ENCODE assay signal across 16 cellular contexts in genomic region chr15:55999635-56000034, GRCh38.
"Had no signal": no experiment of that assay in that cellular context is flagged by ENCODE, and none has a peak within 500 bp of the region (broad histone marks: within the 10 kb centered on the region; RNA-seq: fewer than 3 reads in every experiment).

No MANE protein-coding gene starts in this region.

- H3K36me3 Mint-ChIP-seq: activated naive CD8-positive, alpha-beta T cell treated with anti-CD3 and anti-CD28 coated beads, Interleukin-2, amount 10 ng/mL, durations not matched to agents 7 days and 5 days; memory B cell; naive thymus-derived CD4-positive, alpha-beta T cell had no signal

- H3K36me3 ChIP-seq: left ventricle myocardium inferior, ovary, spleen, tibial artery, uterus had no signal

- H2AFZ ChIP-seq: hepatocyte had no signal

- H3K27ac ChIP-seq: hepatocyte, left ventricle myocardium inferior, ovary, spleen, tibial artery, uterus had no signal

- ATAC-seq: activated CD4-positive, CD25-positive, alpha-beta regulatory T cell treated with anti-CD3 and anti-CD28 coated beads, Interleukin-2, amount 50 U/mL, for 24 hours; effector memory CD8-positive, alpha-beta T cell; mucosa of descending colon; naive thymus-derived CD4-positive, alpha-beta T cell; sciatic nerve had no signal

- H3K4me3 Mint-ChIP-seq: activated naive CD8-positive, alpha-beta T cell treated with anti-CD3 and anti-CD28 coated beads, Interleukin-2, amount 10 ng/mL, durations not matched to agents 7 days and 5 days; effector memory CD8-positive, alpha-beta T cell; memory B cell; naive thymus-derived CD4-positive, alpha-beta T cell had no signal

- H3K9me3 Mint-ChIP-seq: effector memory CD8-positive, alpha-beta T cell; memory B cell had no signal

- H3K9me3 ChIP-seq: left ventricle myocardium inferior, mucosa of descending colon, ovary, spleen, tibial artery, uterus had no signal

- H3K4me1 Mint-ChIP-seq: activated naive CD8-positive, alpha-beta T cell treated with anti-CD3 and anti-CD28 coated beads, Interleukin-2, amount 10 ng/mL, durations not matched to agents 7 days and 5 days; memory B cell; naive thymus-derived CD4-positive, alpha-beta T cell had no signal

- H3K27ac Mint-ChIP-seq: activated naive CD8-positive, alpha-beta T cell treated with anti-CD3 and anti-CD28 coated beads, Interleukin-2, amount 10 ng/mL, durations not matched to agents 7 days and 5 days; effector memory CD8-positive, alpha-beta T cell; memory B cell; naive thymus-derived CD4-positive, alpha-beta T cell had no signal

- DNase-seq: activated CD4-positive, alpha-beta T cell treated with anti-CD3 and anti-CD28 coated beads, Interleukin-2, amount 50 U/mL, for 1 hour; activated CD8-positive, alpha-beta memory T cell treated with anti-CD3 and anti-CD28 coated beads for 24 hours; activated naive CD8-positive, alpha-beta T cell treated with anti-CD3 and anti-CD28 coated beads, Interleukin-2, amount 10 ng/mL, durations not matched to agents 7 days and 5 days; dermis blood vessel endothelial cell; effector memory CD8-positive, alpha-beta T cell; left ventricle myocardium inferior; mucosa of descending colon; naive thymus-derived CD4-positive, alpha-beta T cell; ovary; spleen; tibial artery; uterus had no signal

- H3K4me2 ChIP-seq: hepatocyte had no signal

- H3K4me3 ChIP-seq: hepatocyte, left ventricle myocardium inferior, mucosa of descending colon, ovary, spleen, tibial artery, uterus had no signal

- H3K27me3 ChIP-seq: ovary, tibial artery, uterus had no signal

- H3K4me1 ChIP-seq: uterus had no signal
